15 cellular contexts compared by ENCODE assay signal in the genomic region with DNA sequence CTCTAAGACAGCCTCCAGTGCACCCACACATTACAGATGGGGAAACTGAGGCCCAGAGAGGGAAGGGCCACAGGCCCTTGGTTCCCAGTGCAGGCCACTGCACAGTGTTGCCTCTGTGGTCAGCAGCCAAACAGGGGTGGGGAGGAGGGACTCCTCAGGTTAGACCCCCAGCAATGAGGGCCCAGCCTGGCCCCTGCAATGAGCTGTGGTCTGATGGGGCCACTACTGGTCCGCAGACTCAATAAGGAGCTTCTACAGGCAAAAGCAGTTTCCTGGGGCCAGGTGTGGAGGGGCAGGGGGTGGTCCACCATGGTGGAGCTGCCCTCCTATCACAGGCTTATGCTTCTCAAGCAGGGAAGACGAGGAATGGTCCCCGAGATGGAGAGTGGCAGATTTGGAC.
"Had no signal": no experiment of that assay in that cellular context is flagged by ENCODE, and none has a peak within 500 bp of the region (broad histone marks: within the 10 kb centered on the region; RNA-seq: fewer than 3 reads in every experiment).

No MANE protein-coding gene starts in this region.

- H3K27ac ChIP-seq: ascending aorta had no signal

- ATAC-seq: activated CD8-positive, alpha-beta T cell treated with anti-CD3 and anti-CD28 coated beads, Interleukin-2, amount 10 ng/mL, durations not matched to agents 7 days and 5 days had no signal

- H3K27me3 ChIP-seq: ascending aorta, MG63 had no signal

- DNase-seq: activated CD4-positive, alpha-beta T cell treated with anti-CD3 and anti-CD28 coated beads for 4 hours; activated CD8-positive, alpha-beta memory T cell treated with anti-CD3 and anti-CD28 coated beads, Interleukin-2, amount 50 U/mL, for 48 hours; activated CD8-positive, alpha-beta T cell treated with anti-CD3 and anti-CD28 coated beads, Interleukin-2, amount 10 ng/mL, durations not matched to agents 7 days and 5 days; activated effector memory CD4-positive, alpha-beta T cell treated with Interleukin-2 at 50 U/mL for 16 hours; activated naive CD4-positive, alpha-beta T cell; activated T-cell treated with anti-CD3 and anti-CD28 coated beads, Interleukin-2, amount 50 U/mL, for 1 hour; MV-4-11; NCI-H1092 treated with DMSO at 0.1 percent for 48 hours; NCI-H1436; NCI-H2029 treated with DMSO at 0.1 percent for 48 hours; NCI-H446; SHP77 treated with DMSO at 0.1 percent for 48 hours had no signal

- H3K9me3 ChIP-seq: ascending aorta, MG63 had no signal

- H3K4me3 ChIP-seq: ascending aorta, MG63 had no signal

- H3K36me3 ChIP-seq: ascending aorta, MG63 had no signal

- FAIRE-seq: RCC 7860 had no signal
